In the genomic region with DNA sequence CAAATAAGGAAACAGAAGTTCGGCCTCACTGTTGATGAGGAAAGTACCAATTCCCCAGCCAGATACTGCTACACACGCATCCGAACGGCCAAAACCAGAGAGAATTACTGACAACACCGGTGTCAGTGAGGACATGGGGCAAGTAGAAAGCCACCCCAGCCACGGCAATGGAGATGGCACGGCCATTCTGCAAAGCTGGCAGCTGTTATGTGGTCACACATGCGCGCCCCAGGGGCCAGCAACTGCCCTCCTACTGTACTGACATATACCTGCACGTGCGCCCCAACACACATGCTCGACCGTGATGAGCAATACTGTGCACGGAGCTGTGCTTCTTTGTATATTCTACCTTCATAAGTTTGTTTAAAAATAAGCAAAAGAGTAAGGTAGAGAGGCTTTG, we compare ENCODE assay signal across 26 cellular contexts.
"Had no signal": no experiment of that assay in that cellular context is flagged by ENCODE, and none has a peak within 500 bp of the region (broad histone marks: within the 10 kb centered on the region; RNA-seq: fewer than 3 reads in every experiment).

No MANE protein-coding gene starts in this region.

- H3K4me3 ChIP-seq: left lung, lower lobe of right lung, pancreas, prostate gland, skin epidermis, suprapubic skin, thoracic aorta, tibial artery, uterus had no signal

- H3K27me3 ChIP-seq: left lung, pancreas, suprapubic skin, tibial artery, uterus had no signal

- H3K9me3 ChIP-seq: pancreas, prostate gland, uterus had no signal

- ATAC-seq: left colon; left lung; lower lobe of right lung; natural killer cell; pancreas; right cardiac atrium; sciatic nerve; stimulated activated effector memory CD8-positive, alpha-beta T cell treated with anti-CD3 and anti-CD28 coated beads, Interleukin-12 subunit alpha, Interleukin-12 subunit beta, amount 100 ng/mL, for 72 hours had no signal

- H3K36me3 ChIP-seq: left lung, lower lobe of right lung, pancreas, prostate gland, suprapubic skin, thoracic aorta, uterus had no signal

- DNase-seq: hypothalamus; immature natural killer cell; kidney; left colon; left lung; lower lobe of right lung; mammary epithelial cell; mesenchymal stem cell; naive B cell; natural killer cell; nephron progenitor cell; nucleus accumbens; pancreas; retina; right cardiac atrium; stimulated activated CD4-positive, alpha-beta T cell treated with anti-CD3 and anti-CD28 coated beads, Interleukin-4, amount 100 ng/mL, for 24 hours; stimulated activated naive CD4-positive, alpha-beta T cell; tibial artery; trophoblast cell; uterus had no signal

- H3K27ac ChIP-seq: left lung, lower lobe of right lung, pancreas, prostate gland, skin epidermis, suprapubic skin, thoracic aorta had no signal

- H3K4me1 ChIP-seq: left lung, lower lobe of right lung, pancreas, prostate gland, suprapubic skin had no signal
